In genomic region chr20:16865406-16865805, GRCh38 we compare ENCODE assay signal across 17 cellular contexts.
DNase-seq lines count a peak whose midpoint lies in the region; ATAC-seq, FAIRE-seq and TF ChIP-seq lines count a peak whose summit lies in the region.
"Had no signal": no experiment of that assay in that cellular context is flagged by ENCODE, and none has a peak within 500 bp of the region (broad histone marks: within the 10 kb centered on the region; RNA-seq: fewer than 3 reads in every experiment).

No MANE protein-coding gene starts in this region.

- FAIRE-seq in astrocyte (lab: Jason Lieb, UNC) (no peak), HepG2 (lab: Jason Lieb, UNC) (no peak)
- FAIRE-seq: GM12878, GM18507 had no signal

- H4K20me1 ChIP-seq in astrocyte (ENCODE audit: insufficient read depth, low read length), result no peaks in the 10 kb centered on the region
- no peaks in the 10 kb centered on the region for H4K20me1 ChIP-seq in HepG2 (ENCODE audit: insufficient read depth, low read length)

- ATAC-seq in HG03565 (IDR thresholded peaks at IDR 0.05; ENCODE audit: unreplicated experiment) (no peak), HepG2 (no peak)
- no peak for ATAC-seq in activated CD4-positive, CD25-positive, alpha-beta regulatory T cell treated with anti-CD3 and anti-CD28 coated beads, Interleukin-2, amount 50 U/mL, for 24 hours
- ATAC-seq: GM12878, T-helper 17 cell had no signal

- no peaks in the 10 kb centered on the region for H3K36me3 ChIP-seq in astrocyte (ENCODE audit: insufficient read depth, low read length)
- H3K36me3 ChIP-seq in HepG2 (replicated peaks in 1 of 2; ENCODE audit: control insufficient read depth in 1 of 2, insufficient read depth in 2 of 2, low read length in 2 of 2), result no peaks in the 10 kb centered on the region

- BruUV-seq in HepG2 (replicated peaks; lab: Mats Ljungman, UMichigan), result no TSS peak

- H3K4me2 ChIP-seq in astrocyte (ENCODE audit: low read length) (no peak overlapping the region), HepG2 (ENCODE audit: low read depth, low read length) (no peak overlapping the region)
- H3K4me2 ChIP-seq: PC-9 had no signal

- TF ChIP-seq CTCF in astrocyte (IDR thresholded peaks at IDR 0.05; ENCODE audit: insufficient read depth, low read depth, low read length) (no peak), HepG2 (CRISPR knock-in tag; IDR thresholded peaks at IDR 0.05) (no peak)

- no peaks in the 10 kb centered on the region for H3K79me2 ChIP-seq in astrocyte (ENCODE audit: insufficient read depth, low read length)
- H3K79me2 ChIP-seq in HepG2 (ENCODE audit: insufficient read depth, low read length), result no peaks in the 10 kb centered on the region

- TF ChIP-seq RAD21 in HepG2 (CRISPR knock-in tag; IDR thresholded peaks at IDR 0.05), result no peak

- H3K27me3 ChIP-seq in astrocyte (ENCODE audit: insufficient read depth, low read length), result no peaks in the 10 kb centered on the region
- no peaks in the 10 kb centered on the region for H3K27me3 ChIP-seq in HepG2 (ENCODE audit: control insufficient read depth in 1 of 2, insufficient read depth in 2 of 2, low read length in 2 of 2)

- peaks cover 2% of the 10 kb centered on the region for H3K9me3 Mint-ChIP-seq in astrocyte (ENCODE audit: unreplicated experiment)

- H3K4me3 Mint-ChIP-seq in astrocyte (ENCODE audit: unreplicated experiment), result no peak overlapping the region
- H3K4me3 Mint-ChIP-seq: T-helper 17 cell had no signal

- no peaks in the 10 kb centered on the region for H3K9me3 ChIP-seq in astrocyte (ENCODE audit: insufficient read depth, low read depth, low read length)
- 0 out of 2 replicates have a peak, but pooled peaks cover 8% of the 10 kb centered on the region for H3K9me3 ChIP-seq in HepG2 (ENCODE audit: low read length)

- in situ Hi-C loops in HepG2 (cut with HindIII; ENCODE audit: extremely low pct_ligation_motif_present, low pct_unique_long_range_greater_than_20kb), result no loop called here

- TF ChIP-seq POLR2A in HepG2 (IDR thresholded peaks at IDR 0.05; ENCODE audit: insufficient read depth in 1 of 2, low read depth in 2 of 2, low read length in 2 of 2), result no peak

- TF ChIP-seq EP300 in HepG2 (IDR thresholded peaks at IDR 0.05; ENCODE audit: low read depth in 2 of 2, low read length in 2 of 2) (no peak), HepG2 (CRISPR knock-in tag; IDR thresholded peaks at IDR 0.05; ENCODE audit: borderline replicate concordance) (no peak)

- POLR2A ChIA-PET in HepG2 (lab: Yijun Ruan, JAX), result no interaction called here

- peak overlapping the region; percentile 51 for H3K27ac Mint-ChIP-seq in astrocyte (ENCODE audit: unreplicated experiment)
- H3K27ac Mint-ChIP-seq: T-helper 17 cell had no signal

- H3K4me1 ChIP-seq in astrocyte (ENCODE audit: insufficient read depth, low read length) (no peaks in the 10 kb centered on the region), HepG2 (ENCODE audit: insufficient read depth, low read length) (no peaks in the 10 kb centered on the region)

- H3K36me3 Mint-ChIP-seq in astrocyte (ENCODE audit: low read depth, unreplicated experiment), result no peaks in the 10 kb centered on the region

- intact Hi-C loops in HepG2 (cut with micrococcal nuclease; ENCODE audit: unreplicated experiment), result no loop called here

- CTCF ChIA-PET in HepG2 (lab: Yijun Ruan, JAX; ENCODE audit: low intra/inter-chr PET ratio, low total read pairs), result no interaction called here

- H3K27me3 Mint-ChIP-seq in astrocyte (ENCODE audit: low read depth, unreplicated experiment), result no peaks in the 10 kb centered on the region

- 3% methylated on average over 2 of the region's 2 CpGs for WGBS in HepG2 (ENCODE audit: low lambda C conversion rate)

- H3K4me3 ChIP-seq in astrocyte (ENCODE audit: insufficient read depth, low read depth, low read length) (no peak overlapping the region), HepG2 (replicated peaks in 1 of 3; ENCODE audit: insufficient read depth in 1 of 3, low read depth in 2 of 3, low read length in 3 of 3) (no peak overlapping the region)
- H3K4me3 ChIP-seq: GM12878, PC-9 had no signal

- H2AFZ ChIP-seq in astrocyte (ENCODE audit: low read depth, low read length) (no peak overlapping the region), HepG2 (ENCODE audit: low read length) (no peak overlapping the region)
- H2AFZ ChIP-seq: PC-9 had no signal

- H3K27ac ChIP-seq in astrocyte (ENCODE audit: low read depth, low read length) (no peak overlapping the region), HepG2 (ENCODE audit: extremely low read length, insufficient read depth, low read length) (no peak overlapping the region)
- H3K27ac ChIP-seq: PC-9 had no signal

- H3K4me1 Mint-ChIP-seq in astrocyte (ENCODE audit: low read depth, unreplicated experiment), result peaks cover 25% of the 10 kb centered on the region
- H3K4me1 Mint-ChIP-seq: T-helper 17 cell had no signal

- H3K9ac ChIP-seq in astrocyte (ENCODE audit: low read length) (no peak overlapping the region), HepG2 (ENCODE audit: insufficient read depth, low read depth, low read length) (no peak overlapping the region)

- DNase-seq in COLO829 (ENCODE audit: low spot score), result peak; percentile 93
- peak; percentile 10 for DNase-seq in NCI-H1417 treated with DMSO at 0.1 percent for 48 hours (lab: John Stamatoyannopoulos, UW)
- peak; percentile 60 for DNase-seq in NCI-H2107 treated with DMSO at 0.1 percent for 48 hours (lab: John Stamatoyannopoulos, UW; ENCODE audit: unreplicated experiment)
- no peak for DNase-seq in astrocyte (ENCODE audit: low read depth)
- DNase-seq in H4 (ENCODE audit: low spot score), result no peak
- DNase-seq in HepG2 (ENCODE audit: low spot score), result no peak
- DNase-seq: AML-193, Calu3, DMS79, NCI-H2029, NCI-H510A treated with DMSO at 0.1 percent for 48 hours, PC-9, T-helper 17 cell had no signal

TF ChIP-seq in HepG2, 621 proteins besides CTCF, POLR2A, EP300 and RAD21:
- TF ChIP-seq PRDM15 (CRISPR knock-in tag; IDR thresholded peaks at IDR 0.05) (no peak), ZNF691 (CRISPR knock-in tag; IDR thresholded peaks at IDR 0.05; ENCODE audit: borderline replicate concordance, low read depth) (no peak), SSRP1 (CRISPR knock-in tag; IDR thresholded peaks at IDR 0.05) (no peak), ZXDC (CRISPR knock-in tag; IDR thresholded peaks at IDR 0.05) (no peak), THYN1 (CRISPR knock-in tag; IDR thresholded peaks at IDR 0.05; ENCODE audit: borderline replicate concordance, low read depth) (no peak), KDM6A (CRISPR knock-in tag; IDR thresholded peaks at IDR 0.05; ENCODE audit: low read depth) (no peak), BCL6 (CRISPR knock-in tag; IDR thresholded peaks at IDR 0.05) (no peak), ZFP90 (CRISPR knock-in tag; IDR thresholded peaks at IDR 0.05; ENCODE audit: borderline replicate concordance) (no peak)

Comparison
In these comparisons a context has a peak if more than half of its experiments do, and no peak if none do; other contexts are left out.
1. DNase-seq: peak in COLO829 (single experiment), NCI-H1417 treated with DMSO at 0.1 percent for 48 hours (single experiment) and NCI-H2107 treated with DMSO at 0.1 percent for 48 hours (single experiment); none in astrocyte (single experiment), H4 (single experiment) and HepG2 (single experiment).